Comparison of ENCODE assay signal across 8 cellular contexts in the genomic region with DNA sequence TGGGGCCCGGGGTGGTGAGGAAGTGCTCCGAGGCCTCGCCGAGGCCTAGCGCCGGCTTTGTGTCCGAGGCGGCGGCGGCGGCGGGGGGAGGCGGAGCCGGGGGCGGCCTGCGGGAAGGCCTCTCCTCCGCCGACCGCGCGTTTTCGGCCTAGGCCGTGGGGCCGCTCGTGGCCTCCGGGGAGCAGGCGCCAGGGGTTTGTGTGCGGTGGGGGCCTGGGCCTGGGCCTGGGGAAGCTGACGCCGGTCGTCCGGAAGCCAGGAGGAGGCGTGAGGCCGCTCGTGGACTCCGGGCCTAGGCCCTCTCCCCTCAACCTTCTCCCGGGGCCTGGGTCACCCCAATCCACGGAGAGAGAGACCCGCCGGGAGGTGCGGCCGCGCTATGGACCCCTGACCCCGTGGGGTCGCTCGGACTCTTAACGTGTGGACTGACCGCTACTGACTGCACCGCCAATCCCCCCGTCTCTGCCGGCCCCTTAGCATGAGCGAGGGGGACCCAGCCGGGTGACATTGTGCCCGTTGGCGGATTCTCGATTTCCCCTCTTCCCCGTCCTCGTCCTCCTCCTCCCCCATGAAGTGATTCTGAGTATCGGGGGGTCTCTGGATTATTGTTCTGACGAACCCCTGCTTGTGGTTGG. TPM values are rescaled to one million over a fixed set of nuclear protein-coding genes. Genes with fewer than 3 reads are reported as not detected.
DNase-seq lines count a peak whose midpoint lies in the region; ATAC-seq and TF ChIP-seq lines count a peak whose summit lies in the region.

No MANE protein-coding gene starts in this region.

- H3K27me3 Mint-ChIP-seq in central memory CD8-positive, alpha-beta T cell, result no peaks in the 10 kb centered on the region

- DNase-seq in activated T-cell treated with anti-CD3 and anti-CD28 coated beads for 24 hours (ENCODE audit: low read depth) (peak; percentile 31), T-helper 9 cell (peak; percentile 36), right lobe of liver (peak; percentile 70 to 79 (median 71)), DMS153 treated with DMSO at 0.1 percent for 48 hours (lab: John Stamatoyannopoulos, UW; ENCODE audit: unreplicated experiment) (no peak)
- DNase-seq in activated T-cell treated with anti-CD3 and anti-CD28 coated beads, Interleukin-2, amount 50 U/mL, for 1 hour, result no peak
- DNase-seq in central memory CD8-positive, alpha-beta T cell (ENCODE audit: low spot score in 2 of 2), result no peak
- DNase-seq in stimulated activated CD4-positive, alpha-beta T cell treated with anti-CD3 and anti-CD28 coated beads, TNF-alpha, amount 100 ng/mL, for 4 hours (ENCODE audit: low read depth in 3 of 3), result peak; percentile 12 to 39 (median 20)

- H3K4me3 ChIP-seq in right lobe of liver, result peak overlapping the region; percentile 74 to 91 (median 82)

- H3K9me3 Mint-ChIP-seq in central memory CD8-positive, alpha-beta T cell, result no peaks in the 10 kb centered on the region

- ATAC-seq in HG03175 (IDR thresholded peaks at IDR 0.05; ENCODE audit: unreplicated experiment) (peak; percentile 26), right lobe of liver (peak; percentile 31 to 67 (median 59))
- ATAC-seq in central memory CD8-positive, alpha-beta T cell (replicated peaks; ENCODE audit: extremely low read depth, poor library complexity, severe bottlenecking), result peak; percentile 22

- TF ChIP-seq POLR2A in right lobe of liver (IDR thresholded peaks at IDR 0.05), result no peak

- H3K9me3 ChIP-seq in right lobe of liver, result no peaks in the 10 kb centered on the region

- TF ChIP-seq CTCF in right lobe of liver (IDR thresholded peaks at IDR 0.05), result no peak

- H3K27me3 ChIP-seq in right lobe of liver, result no peaks in the 10 kb centered on the region

- peaks cover 25% of the 10 kb centered on the region for H3K36me3 Mint-ChIP-seq in central memory CD8-positive, alpha-beta T cell (ENCODE audit: insufficient read depth)

- peaks cover 48% of the 10 kb centered on the region for H3K4me1 Mint-ChIP-seq in central memory CD8-positive, alpha-beta T cell

- H3K4me3 Mint-ChIP-seq in central memory CD8-positive, alpha-beta T cell, result peak overlapping the region; percentile 100

- H3K4me1 ChIP-seq in right lobe of liver, result peaks cover 0 to 51% (median 2%) of the 10 kb centered on the region in 4 donors

- peak overlapping the region; percentile 100 for H3K27ac ChIP-seq in right lobe of liver

- H3K36me3 ChIP-seq in right lobe of liver, result no peaks in the 10 kb centered on the region

- intact Hi-C loops in right lobe of liver (cut with DNase I), result no loop called here

- peak overlapping the region; percentile 100 for H3K27ac Mint-ChIP-seq in central memory CD8-positive, alpha-beta T cell (ENCODE audit: low read depth)

- WGBS in right lobe of liver (ENCODE audit: insufficient coverage, low coverage, low lambda C conversion rate, missing lambda C conversion rate), result under 1% methylated on average over 20 of the region's 60 CpGs

RNA-seq across cellular contexts. Expression of a gene that starts 0.6 kb away (rescaled TPM):
- total RNA-seq in right lobe of liver, result 10 to 100 TPM; 16.0 to 24.8 (median 20.1) TPM

Comparison
In these comparisons a context has a peak if more than half of its experiments do, and no peak if none do; other contexts are left out.
1. DNase-seq: peak in activated T-cell treated with anti-CD3 and anti-CD28 coated beads for 24 hours (single experiment), T-helper 9 cell (single experiment), right lobe of liver (3 of 3) and stimulated activated CD4-positive, alpha-beta T cell treated with anti-CD3 and anti-CD28 coated beads, TNF-alpha, amount 100 ng/mL, for 4 hours (3 of 3); none in activated T-cell treated with anti-CD3 and anti-CD28 coated beads, Interleukin-2, amount 50 U/mL, for 1 hour (single experiment), central memory CD8-positive, alpha-beta T cell (0 of 2) and DMS153 treated with DMSO at 0.1 percent for 48 hours (single experiment).
2. Peak in every context shown above with its lines, with median percentiles within 50 percentile points of each other: ATAC-seq.